8 cellular contexts compared by ENCODE assay signal in genomic region chr5:172453206-172453985, GRCh38. TPM values are rescaled to one million over a fixed set of nuclear protein-coding genes. Genes with fewer than 3 reads are reported as not detected.
DNase-seq lines count a peak whose midpoint lies in the region; ATAC-seq and TF ChIP-seq lines count a peak whose summit lies in the region.

No MANE protein-coding gene starts in this region.

- no peak overlapping the region for H3K4me3 ChIP-seq in CD4-positive, CD25-positive, alpha-beta regulatory T cell (ENCODE audit: low read depth, low read length)
- peak overlapping the region; percentile 26 to 96 (median 90) for H3K4me3 ChIP-seq in adrenal gland

- intact Hi-C loops in adrenal gland (cut with DNase I) (no loop called here), sciatic nerve (cut with DNase I) (no loop called here)

- TF ChIP-seq CTCF in adrenal gland (IDR thresholded peaks at IDR 0.05): peak; percentile 24 to 62 (median 52)

- TF ChIP-seq POLR2A in adrenal gland (IDR thresholded peaks at IDR 0.05): peak in 1 of 2 donors; percentile 4

- no peak for DNase-seq in CD4-positive, CD25-positive, alpha-beta regulatory T cell
- DNase-seq in KBM-7 (peak; percentile 38), adrenal gland (peak in 6 of 7 donors; percentile 60 to 83 (median 68)), hepatic stellate cell (ENCODE audit: low spot score) (peak; percentile 72), sciatic nerve (ENCODE audit: low spot score) (no peak), NCI-H226 (no peak), NCI-H2107 treated with DMSO at 0.1 percent for 48 hours (lab: John Stamatoyannopoulos, UW; ENCODE audit: unreplicated experiment) (no peak)

- H3K4me1 Mint-ChIP-seq in CD4-positive, CD25-positive, alpha-beta regulatory T cell: peaks cover 0 to 18% (median 7%) of the 10 kb centered on the region in 4 donors

- H3K9me3 ChIP-seq in CD4-positive, CD25-positive, alpha-beta regulatory T cell (ENCODE audit: control insufficient read depth in 2 of 2, low read length in 2 of 2): no peaks in the 10 kb centered on the region
- H3K9me3 ChIP-seq in adrenal gland (replicated peaks in 1 of 3): no peaks in the 10 kb centered on the region

- peak overlapping the region in 1 of 3 donors; percentile 48 for H3K27ac Mint-ChIP-seq in CD4-positive, CD25-positive, alpha-beta regulatory T cell

- H3K4me1 ChIP-seq in CD4-positive, CD25-positive, alpha-beta regulatory T cell (ENCODE audit: control insufficient read depth, insufficient read depth, low read length, poor library complexity, severe bottlenecking): peaks cover 9% of the 10 kb centered on the region
- peaks cover 31 to 56% of the 10 kb centered on the region in 2 donors for H3K4me1 ChIP-seq in adrenal gland (replicated peaks in 1 of 2)

- H3K36me3 Mint-ChIP-seq in CD4-positive, CD25-positive, alpha-beta regulatory T cell: no peaks in the 10 kb centered on the region

- H3K36me3 ChIP-seq in CD4-positive, CD25-positive, alpha-beta regulatory T cell (ENCODE audit: control insufficient read depth, insufficient read depth, low read length): no peaks in the 10 kb centered on the region
- no peaks in the 10 kb centered on the region for H3K36me3 ChIP-seq in adrenal gland (replicated peaks in 1 of 2)

- no peak for ATAC-seq in CD4-positive, CD25-positive, alpha-beta regulatory T cell (ENCODE audit: low read depth in 2 of 2)
- ATAC-seq in sciatic nerve (peak; percentile 61), HG02642 (IDR thresholded peaks at IDR 0.05; ENCODE audit: poor library complexity, unreplicated experiment) (no peak)

- peaks cover 57% of the 10 kb centered on the region for H3K27me3 Mint-ChIP-seq in CD4-positive, CD25-positive, alpha-beta regulatory T cell

- 5 to 7% (median 5%) methylated on average over 16 to 24 of the region's 24 CpGs for WGBS in adrenal gland, 4 donors

- no peak overlapping the region for H3K27ac ChIP-seq in CD4-positive, CD25-positive, alpha-beta regulatory T cell (ENCODE audit: insufficient read depth, low read length, poor library complexity, severe bottlenecking)
- peak overlapping the region; percentile 76 to 97 (median 97) for H3K27ac ChIP-seq in adrenal gland

- in situ Hi-C loops in KBM-7 (cut with MboI; ENCODE audit: low pct_unique_long_range_greater_than_20kb, low sequenced_read_pairs): no loop called here

- peaks cover 35% of the 10 kb centered on the region for H3K27me3 ChIP-seq in CD4-positive, CD25-positive, alpha-beta regulatory T cell (ENCODE audit: control insufficient read depth, insufficient read depth, low read length)
- no peaks in the 10 kb centered on the region for H3K27me3 ChIP-seq in adrenal gland

- H3K4me3 Mint-ChIP-seq in CD4-positive, CD25-positive, alpha-beta regulatory T cell: peak overlapping the region; percentile 25 to 73 (median 54)

- peaks cover 0 to 1% (median 0%) of the 10 kb centered on the region in 7 donors for H3K9me3 Mint-ChIP-seq in CD4-positive, CD25-positive, alpha-beta regulatory T cell

RNA-seq across cellular contexts. Expression of gene SH3PXD2B, which starts 0.9 kb away (rescaled TPM):
- 0.10 TPM for total RNA-seq in CD4-positive, CD25-positive, alpha-beta regulatory T cell
- polyA plus RNA-seq in CD4-positive, CD25-positive, alpha-beta regulatory T cell: not detected
- 100 to 1,000 TPM in 1 of 8 donors, 10 to 100 TPM in 7; 41.1 to 111 (median 64.7) TPM for total RNA-seq in adrenal gland
- polyA plus RNA-seq in adrenal gland: 10 to 100 TPM; 15.2 to 37.9 (median 28.4) TPM
- total RNA-seq in sciatic nerve: 39.5 TPM

Comparison
In these comparisons a context has a peak if more than half of its experiments do, and no peak if none do; other contexts are left out.
1. DNase-seq: peak in KBM-7 (single experiment), adrenal gland (6 of 7) and hepatic stellate cell (single experiment); none in CD4-positive, CD25-positive, alpha-beta regulatory T cell (0 of 3), sciatic nerve (single experiment), NCI-H226 (single experiment) and NCI-H2107 treated with DMSO at 0.1 percent for 48 hours (single experiment).
2. RNA of gene SH3PXD2B, which starts 0.9 kb away (total RNA-seq): 41.1 to 111 TPM in adrenal gland and 39.5 TPM in sciatic nerve (single experiment); 0.10 TPM in CD4-positive, CD25-positive, alpha-beta regulatory T cell (single experiment); every median in the first group is over 10 times any median in the second.